In the genomic region with DNA sequence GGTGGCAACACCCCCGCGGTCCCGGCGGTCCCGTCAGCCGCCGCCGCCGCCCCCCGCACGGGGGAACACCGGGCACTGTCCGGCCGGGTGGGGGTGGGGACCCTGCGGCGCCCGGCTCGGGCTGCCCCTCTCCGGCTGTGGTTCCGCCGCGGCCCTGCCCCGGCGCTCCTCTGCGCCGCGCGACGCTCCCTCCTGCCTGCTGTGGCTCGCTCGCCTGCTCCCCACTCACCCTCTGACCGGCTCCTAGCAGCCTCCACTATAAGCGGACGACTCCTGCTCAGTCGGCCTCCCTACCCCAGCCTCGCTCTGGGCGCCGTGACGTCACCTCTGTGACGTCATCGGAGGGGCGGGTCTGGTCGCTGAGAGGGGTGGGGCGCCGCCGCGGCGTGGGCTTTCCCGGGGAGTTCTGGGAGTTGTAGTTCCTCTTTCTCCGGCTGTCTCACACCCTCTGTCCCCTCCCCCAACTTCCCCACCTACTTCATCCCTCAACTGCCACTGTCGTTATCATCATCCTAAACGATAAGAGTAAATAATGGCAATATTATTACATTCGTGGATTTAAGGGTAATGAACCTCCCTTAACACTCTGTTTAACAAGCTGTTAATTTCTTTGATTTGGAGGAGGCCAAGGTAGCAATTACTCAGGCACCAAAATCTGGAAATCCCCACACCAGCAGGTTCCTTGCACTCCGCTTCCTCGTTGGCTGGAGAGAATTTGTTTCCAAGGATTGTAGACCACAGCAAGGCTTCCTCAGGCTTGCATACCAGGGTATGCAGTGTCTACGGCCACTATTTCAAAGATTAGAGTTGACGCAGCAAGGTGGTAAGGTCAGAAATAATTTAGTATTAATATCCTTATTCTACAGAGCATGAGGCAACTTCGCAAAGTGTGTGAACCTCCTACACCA, we compare ENCODE assay signal across 8 cellular contexts. TPM values are rescaled to one million over a fixed set of nuclear protein-coding genes. Genes with fewer than 3 reads are reported as not detected.
A peak's percentile ranks its signal among the peaks of the same experiment; 100 is the strongest.
DNase-seq lines count a peak whose midpoint lies in the region; TF ChIP-seq lines count a peak whose summit lies in the region.

TSS of gene UBE2H (minus strand) at position 308 of the 908 bp plus-strand sequence. CDS start 405 bp downstream, outside the sequence.

- peak within 1 kb of the TSS; percentile 92 to 100 (median 100) for H3K27ac ChIP-seq in stomach

- H3K27me3 Mint-ChIP-seq in neural crest cell (ENCODE audit: low read depth) = no peaks in the 10 kb centered on the region

- TF ChIP-seq POLR2A in stomach (IDR thresholded peaks at IDR 0.05) = peak in 2 of 4 donors; percentile 58 to 95

- H3K9me3 ChIP-seq in MG63 = no peaks in the 10 kb centered on the region
- no peaks in the 10 kb centered on the region for H3K9me3 ChIP-seq in stomach

- no peaks in the 10 kb centered on the region for H3K9me3 Mint-ChIP-seq in neural crest cell

- H3K27me3 ChIP-seq in MG63 = no peaks in the 10 kb centered on the region
- no peaks in the 10 kb centered on the region for H3K27me3 ChIP-seq in stomach

- WGBS in stomach, 5 donors = 4 to 10% (median 4%) methylated on average over 20 to 58 of the region's 58 CpGs

- no peaks in the 10 kb centered on the region for H3K36me3 Mint-ChIP-seq in neural crest cell (ENCODE audit: low read depth)

- peaks cover 14% of the 10 kb centered on the region for H3K4me1 Mint-ChIP-seq in neural crest cell

- H3K4me1 ChIP-seq in stomach = peaks cover 9 to 40% (median 26%) of the 10 kb centered on the region in 4 donors

- TF ChIP-seq CTCF in fibroblast of villous mesenchyme (IDR thresholded peaks at IDR 0.05; ENCODE audit: insufficient read depth, low read depth, low read length) (no peak), neural crest cell (conservative IDR thresholded peaks at IDR 0.05) (no peak), stomach (IDR thresholded peaks at IDR 0.05) (no peak)

- H3K36me3 ChIP-seq in MG63 (peaks cover 4% of the 10 kb centered on the region), stomach (no peaks in the 10 kb centered on the region)

- H3K27ac Mint-ChIP-seq in neural crest cell (ENCODE audit: unreplicated experiment) = peak within 1 kb of the TSS; percentile 100

- intact Hi-C loops in stomach (cut with DNase I; ENCODE audit: low total_unique reads) = no loop called here

- TF ChIP-seq EP300 in stomach (IDR thresholded peaks at IDR 0.05) = no peak

- H3K4me3 ChIP-seq in MG63 = peak within 1 kb of the TSS; percentile 68
- peak within 1 kb of the TSS; percentile 76 for H3K4me3 ChIP-seq in fibroblast of villous mesenchyme (ENCODE audit: low read depth, low read length)
- peak within 1 kb of the TSS; percentile 73 to 97 (median 78) for H3K4me3 ChIP-seq in stomach

- H3K4me3 Mint-ChIP-seq in neural crest cell = peak within 1 kb of the TSS; percentile 95

- DNase-seq in Daoy (ENCODE audit: low read depth) (peak; percentile 98), H4 (ENCODE audit: low spot score) (peak; percentile 80), MG63 (peak; percentile 81), SHP77 treated with DMSO at 0.1 percent for 48 hours (lab: John Stamatoyannopoulos, UW) (peak; percentile 80), activated gamma-delta T cell (lab: John Stamatoyannopoulos, UW) (peak; percentile 88), fibroblast of villous mesenchyme (ENCODE audit: low read depth) (peak; percentile 92), neural crest cell (ENCODE audit: low read depth, low spot score) (peak; percentile 89), stomach (peak; percentile 95)

RNA-seq across cellular contexts. Expression of gene UBE2H, which starts in this region (rescaled TPM):
- 39.1 and 62.4 TPM in 2 replicates for total RNA-seq in Daoy (2014; rRNA removed; shearing (Covaris generic))
- 26.2 and 32.5 TPM in 2 replicates for total RNA-seq in H4 (2014; rRNA removed; shearing (Covaris generic))
- 21.2 and 53.5 TPM in 2 replicates for total RNA-seq in MG63 (2014; rRNA removed; shearing (Covaris generic); ENCODE audit: low replicate concordance)
- total RNA-seq in fibroblast of villous mesenchyme = 48.6 and 69.1 TPM in 2 replicates
- 43.4 and 49.5 TPM in 2 replicates for total RNA-seq in neural crest cell
- 100 to 1,000 TPM in 1 of 5 donors, 10 to 100 TPM in 4; 47.8 to 150 (median 59.8) TPM for total RNA-seq in stomach
- 10 to 100 TPM; 19.2 to 37.7 (median 28.1) TPM for polyA plus RNA-seq in stomach

Comparison
In these comparisons a context has a peak if more than half of its experiments do, and no peak if none do; other contexts are left out.
1. Peak in every context shown above with its lines: DNase-seq, H3K4me3 ChIP-seq and H3K27ac ChIP-seq.